ENCODE assay signal across 9 cellular contexts in genomic region chr18:4026542-4026941, GRCh38.
"Had no signal": no experiment of that assay in that cellular context is flagged by ENCODE, and none has a peak within 500 bp of the region (broad histone marks: within the 10 kb centered on the region; RNA-seq: fewer than 3 reads in every experiment).

No MANE protein-coding gene starts in this region.

- H3K9ac ChIP-seq: KMS-11 had no signal

- H3K4me1 Mint-ChIP-seq: IgD-negative memory B cell had no signal

- FAIRE-seq: HepG2, HTR-8/SVneo, K562 had no signal

- H3K27me3 Mint-ChIP-seq: IgD-negative memory B cell had no signal

- ATAC-seq: HepG2, K562 had no signal

- H3K36me3 Mint-ChIP-seq: IgD-negative memory B cell had no signal

- H3K4me2 ChIP-seq: KMS-11 had no signal

- H3K4me3 ChIP-seq: K562 had no signal

- H3K27ac Mint-ChIP-seq: IgD-negative memory B cell had no signal

- DNase-seq: IMR-90, KBM-7, KG1 had no signal

- H3K27ac ChIP-seq: HL-60, KMS-11 had no signal

- H3K4me3 Mint-ChIP-seq: IgD-negative memory B cell had no signal
